ENCODE assay signal across 8 cellular contexts in the genomic region with DNA sequence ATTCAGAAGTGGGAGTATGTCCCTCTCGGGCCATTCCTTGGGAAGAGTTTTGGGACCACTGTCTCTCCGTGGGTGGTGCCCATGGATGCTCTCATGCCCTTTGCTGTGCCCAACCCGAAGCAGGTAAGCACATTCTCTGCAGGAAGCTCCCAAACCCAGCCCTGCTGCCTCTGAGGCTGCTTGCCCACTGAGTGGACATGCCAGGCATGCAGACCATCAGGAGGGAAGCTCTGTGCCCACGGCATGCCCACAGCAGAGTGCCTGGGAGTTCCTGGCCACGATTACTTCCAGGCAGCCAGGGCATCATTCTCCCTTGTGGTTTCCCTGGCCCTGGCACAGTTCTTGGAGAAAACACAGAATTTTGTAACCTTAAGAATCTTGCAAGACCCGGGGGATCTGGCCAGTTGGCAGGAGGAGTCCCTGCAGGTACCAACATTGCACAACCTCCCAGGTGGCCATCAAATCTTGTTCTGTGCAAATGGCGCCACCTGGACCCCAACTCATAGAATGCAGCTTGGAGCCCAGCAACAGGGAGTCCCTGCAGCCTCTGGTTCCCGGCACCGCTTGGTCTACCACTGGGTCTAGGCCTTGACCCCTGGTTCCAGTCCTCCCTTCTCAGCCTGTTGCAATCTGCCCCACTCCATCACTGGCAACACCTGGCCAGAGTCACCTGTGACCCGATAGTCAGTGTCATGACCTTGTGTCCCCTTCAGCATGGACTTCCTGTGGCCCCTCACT. TPM values are rescaled to one million over a fixed set of nuclear protein-coding genes. Genes with fewer than 3 reads are reported as not detected.
DNase-seq lines count a peak whose midpoint lies in the region; ATAC-seq and TF ChIP-seq lines count a peak whose summit lies in the region.

No MANE protein-coding gene starts in this region.

- POLR2A ChIA-PET in HEK293 (lab: Yijun Ruan, JAX) = no interaction called here

- H3K27ac ChIP-seq in HEK293 (ENCODE audit: extremely low read depth, low read depth, low read length) = no peak overlapping the region

- H3K4me1 ChIP-seq in HEK293 (ENCODE audit: control insufficient read depth, insufficient read depth, low read length) = no peaks in the 10 kb centered on the region

- H3K36me3 ChIP-seq in HEK293 (ENCODE audit: control insufficient read depth in 2 of 2, insufficient read depth in 1 of 2, low read length in 2 of 2) = peaks cover 0 to 35% of the 10 kb centered on the region in 2 experiments; a peak in 2 of 3 replicates

- CTCF ChIA-PET in HEK293 (lab: Yijun Ruan, JAX) = interaction anchor here (0.6 to 2.0 kb wide), 17 partner anchors 9 to 847 kb away, joined by 3 to 7 read pairs (median 4); a partner anchor contains a TSS

- no peak overlapping the region for H3K4me3 ChIP-seq in HEK293 (ENCODE audit: low read depth, low read length)

- H3K27ac Mint-ChIP-seq in endothelial cell (ENCODE audit: unreplicated experiment) = no peak overlapping the region
- H3K27ac Mint-ChIP-seq in natural killer cell treated with Interleukin-12 subunit alpha and Interleukin-12 subunit beta and Interleukin-15 and Interleukin-18, amount 100 ng/mL, for 72 hours = peak overlapping the region in 1 of 2 donors; percentile 4
- no peak overlapping the region for H3K27ac Mint-ChIP-seq in stimulated activated naive CD8-positive, alpha-beta T cell treated with anti-CD3 and anti-CD28 coated beads, Interleukin-15, amount 100 ng/mL, for 72 hours

- peaks cover 9% of the 10 kb centered on the region for H3K36me3 Mint-ChIP-seq in endothelial cell (ENCODE audit: low read depth, unreplicated experiment)
- H3K36me3 Mint-ChIP-seq in natural killer cell treated with Interleukin-12 subunit alpha and Interleukin-12 subunit beta and Interleukin-15 and Interleukin-18, amount 100 ng/mL, for 72 hours = no peaks in the 10 kb centered on the region

- no peaks in the 10 kb centered on the region for H3K9me3 ChIP-seq in HEK293 (ENCODE audit: control insufficient read depth, insufficient read depth, low read depth, low read length)

- peak; percentile 64 to 72 for ATAC-seq in natural killer cell treated with Interleukin-12 subunit alpha and Interleukin-12 subunit beta and Interleukin-15 and Interleukin-18, amount 100 ng/mL, for 72 hours
- peak; percentile 89 for ATAC-seq in stimulated activated naive CD8-positive, alpha-beta T cell treated with anti-CD3 and anti-CD28 coated beads, Interleukin-15, amount 100 ng/mL, for 72 hours
- no peak for ATAC-seq in HG02588 (IDR thresholded peaks at IDR 0.05; ENCODE audit: unreplicated experiment)

- H3K4me1 Mint-ChIP-seq in endothelial cell (ENCODE audit: unreplicated experiment) = no peaks in the 10 kb centered on the region
- H3K4me1 Mint-ChIP-seq in natural killer cell treated with Interleukin-12 subunit alpha and Interleukin-12 subunit beta and Interleukin-15 and Interleukin-18, amount 100 ng/mL, for 72 hours (ENCODE audit: low read depth in 2 of 2) = no peaks in the 10 kb centered on the region
- peaks cover 5% of the 10 kb centered on the region for H3K4me1 Mint-ChIP-seq in stimulated activated naive CD8-positive, alpha-beta T cell treated with anti-CD3 and anti-CD28 coated beads, Interleukin-15, amount 100 ng/mL, for 72 hours

- peak; percentile 16 for DNase-seq in GF-D8 (lab: John Stamatoyannopoulos, UW)
- peak; percentile 13 for DNase-seq in NCI-H2196 treated with DMSO at 0.1 percent for 48 hours (lab: John Stamatoyannopoulos, UW; ENCODE audit: unreplicated experiment)
- DNase-seq in activated CD8-positive, alpha-beta memory T cell treated with anti-CD3 and anti-CD28 coated beads for 24 hours = peak; percentile 88
- DNase-seq in endothelial cell (ENCODE audit: low spot score) = peak; percentile 77
- DNase-seq in natural killer cell treated with Interleukin-12 subunit alpha and Interleukin-12 subunit beta and Interleukin-15 and Interleukin-18, amount 100 ng/mL, for 72 hours (ENCODE audit: low spot score) = peak; percentile 68
- DNase-seq in stimulated activated naive CD8-positive, alpha-beta T cell treated with anti-CD3 and anti-CD28 coated beads, Interleukin-15, amount 100 ng/mL, for 72 hours = peak; percentile 65 to 72

- peak; percentile 79 for TF ChIP-seq CTCF in HEK293 (tag by site-specific recombination; IDR thresholded peaks at IDR 0.05)
- TF ChIP-seq CTCF in endothelial cell (IDR thresholded peaks at IDR 0.05; ENCODE audit: unreplicated experiment) = peak; percentile 77

- H3K9me3 Mint-ChIP-seq in endothelial cell (ENCODE audit: unreplicated experiment) = no peaks in the 10 kb centered on the region
- no peaks in the 10 kb centered on the region for H3K9me3 Mint-ChIP-seq in natural killer cell treated with Interleukin-12 subunit alpha and Interleukin-12 subunit beta and Interleukin-15 and Interleukin-18, amount 100 ng/mL, for 72 hours
- no peaks in the 10 kb centered on the region for H3K9me3 Mint-ChIP-seq in stimulated activated naive CD8-positive, alpha-beta T cell treated with anti-CD3 and anti-CD28 coated beads, Interleukin-15, amount 100 ng/mL, for 72 hours

- peaks cover 7% of the 10 kb centered on the region for H3K27me3 Mint-ChIP-seq in endothelial cell (ENCODE audit: unreplicated experiment)
- no peaks in the 10 kb centered on the region for H3K27me3 Mint-ChIP-seq in natural killer cell treated with Interleukin-12 subunit alpha and Interleukin-12 subunit beta and Interleukin-15 and Interleukin-18, amount 100 ng/mL, for 72 hours
- no peaks in the 10 kb centered on the region for H3K27me3 Mint-ChIP-seq in stimulated activated naive CD8-positive, alpha-beta T cell treated with anti-CD3 and anti-CD28 coated beads, Interleukin-15, amount 100 ng/mL, for 72 hours

- H3K4me3 Mint-ChIP-seq in endothelial cell (ENCODE audit: unreplicated experiment) = peak overlapping the region; percentile 7
- H3K4me3 Mint-ChIP-seq in natural killer cell treated with Interleukin-12 subunit alpha and Interleukin-12 subunit beta and Interleukin-15 and Interleukin-18, amount 100 ng/mL, for 72 hours = no peak overlapping the region
- H3K4me3 Mint-ChIP-seq in stimulated activated naive CD8-positive, alpha-beta T cell treated with anti-CD3 and anti-CD28 coated beads, Interleukin-15, amount 100 ng/mL, for 72 hours = no peak overlapping the region

TF ChIP-seq in HEK293, 187 proteins besides CTCF, POLR2A, EP300 and RAD21 (continues in another document):
- no peak for TF ChIP-seq ZNF426 (tag by site-specific recombination; IDR thresholded peaks at IDR 0.05)
- TF ChIP-seq ZNF175 (tag by site-specific recombination; IDR thresholded peaks at IDR 0.05) = no peak
- TF ChIP-seq HOXA7 (CRISPR knock-in tag; IDR thresholded peaks at IDR 0.05; ENCODE audit: borderline replicate concordance) = no peak
- TF ChIP-seq, protein P1, sequence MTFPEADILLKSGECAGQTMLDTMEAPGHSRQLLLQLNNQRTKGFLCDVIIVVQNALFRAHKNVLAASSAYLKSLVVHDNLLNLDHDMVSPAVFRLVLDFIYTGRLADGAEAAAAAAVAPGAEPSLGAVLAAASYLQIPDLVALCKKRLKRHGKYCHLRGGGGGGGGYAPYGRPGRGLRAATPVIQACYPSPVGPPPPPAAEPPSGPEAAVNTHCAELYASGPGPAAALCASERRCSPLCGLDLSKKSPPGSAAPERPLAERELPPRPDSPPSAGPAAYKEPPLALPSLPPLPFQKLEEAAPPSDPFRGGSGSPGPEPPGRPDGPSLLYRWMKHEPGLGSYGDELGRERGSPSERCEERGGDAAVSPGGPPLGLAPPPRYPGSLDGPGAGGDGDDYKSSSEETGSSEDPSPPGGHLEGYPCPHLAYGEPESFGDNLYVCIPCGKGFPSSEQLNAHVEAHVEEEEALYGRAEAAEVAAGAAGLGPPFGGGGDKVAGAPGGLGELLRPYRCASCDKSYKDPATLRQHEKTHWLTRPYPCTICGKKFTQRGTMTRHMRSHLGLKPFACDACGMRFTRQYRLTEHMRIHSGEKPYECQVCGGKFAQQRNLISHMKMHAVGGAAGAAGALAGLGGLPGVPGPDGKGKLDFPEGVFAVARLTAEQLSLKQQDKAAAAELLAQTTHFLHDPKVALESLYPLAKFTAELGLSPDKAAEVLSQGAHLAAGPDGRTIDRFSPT (tag by site-specific recombination; IDR thresholded peaks at IDR 0.05) = peak; percentile 66

RNA-seq across cellular contexts. Expression of a gene that starts 20.4 kb away (rescaled TPM):
- 6.2 TPM for total RNA-seq in endothelial cell (ENCODE audit: unreplicated experiment)
- total RNA-seq in natural killer cell treated with Interleukin-12 subunit alpha and Interleukin-12 subunit beta and Interleukin-15 and Interleukin-18, amount 100 ng/mL, for 72 hours = 100 to 1,000 TPM in 1 of 2 donors, 10 to 100 TPM in 1; 63.6 to 103 TPM

Comparison
In these comparisons a context has a peak if more than half of its experiments do, and no peak if none do; other contexts are left out.
1. DNase-seq: peak in every context shown above with its lines; median percentile 88 in activated CD8-positive, alpha-beta memory T cell treated with anti-CD3 and anti-CD28 coated beads for 24 hours; 77 in endothelial cell; 68 in stimulated activated naive CD8-positive, alpha-beta T cell treated with anti-CD3 and anti-CD28 coated beads, Interleukin-15, amount 100 ng/mL, for 72 hours; 68 in natural killer cell treated with Interleukin-12 subunit alpha and Interleukin-12 subunit beta and Interleukin-15 and Interleukin-18, amount 100 ng/mL, for 72 hours; 16 in GF-D8; 13 in NCI-H2196 treated with DMSO at 0.1 percent for 48 hours.